Comparison of ENCODE assay signal across 25 cellular contexts in the genomic region with DNA sequence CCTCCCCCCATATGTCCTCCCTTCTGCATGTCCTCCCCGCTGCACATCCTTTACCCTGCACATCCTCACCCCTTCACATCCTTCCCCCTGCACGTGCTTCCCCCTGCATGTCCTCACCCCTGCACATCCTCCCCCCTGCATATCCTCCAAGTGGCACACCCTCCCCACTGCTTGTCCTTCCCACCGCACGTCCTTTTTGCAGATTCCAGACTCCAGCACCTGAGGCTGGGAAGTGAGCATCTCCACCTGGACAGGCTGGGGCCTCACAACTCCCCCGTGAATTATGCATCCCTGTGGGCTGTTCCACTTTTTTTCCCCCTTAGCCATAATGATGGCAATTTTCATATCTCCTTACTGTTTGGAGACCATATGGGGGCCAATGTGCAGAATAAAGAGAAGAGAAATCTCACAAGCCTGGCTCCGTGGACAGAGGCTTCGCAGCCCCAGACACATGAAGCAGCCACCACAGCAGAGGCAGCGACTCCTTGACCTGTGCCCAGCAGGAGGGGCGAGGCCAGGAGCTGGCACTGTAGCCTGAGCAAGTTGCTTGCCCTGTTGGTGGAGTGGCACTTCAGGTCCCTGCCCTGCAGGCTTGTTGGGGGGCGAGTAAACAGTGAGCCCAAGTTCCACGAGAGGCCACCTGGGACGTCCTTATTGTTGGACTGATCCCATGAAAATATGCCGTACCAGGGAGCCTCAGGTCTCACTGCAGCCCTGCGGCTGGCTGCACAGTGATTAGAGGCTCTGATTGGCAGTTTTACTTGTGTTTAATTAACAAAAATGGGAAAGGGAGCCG.
"Had no signal": no experiment of that assay in that cellular context is flagged by ENCODE, and none has a peak within 500 bp of the region (broad histone marks: within the 10 kb centered on the region; RNA-seq: fewer than 3 reads in every experiment).

No MANE protein-coding gene starts in this region.

- DNase-seq: activated CD4-positive, alpha-beta T cell treated with anti-CD3 and anti-CD28 coated beads for 1 hour; activated CD4-positive, alpha-beta T cell treated with anti-CD3 and anti-CD28 coated beads for 4 hours; activated CD4-positive, alpha-beta T cell treated with anti-CD3 and anti-CD28 coated beads, Interleukin-2, amount 10 ng/mL, durations not matched to agents 7 days and 5 days; activated CD4-positive, alpha-beta T cell treated with anti-CD3 and anti-CD28 coated beads, Interleukin-2, amount 50 U/mL, for 4 hours; activated CD8-positive, alpha-beta memory T cell treated with anti-CD3 and anti-CD28 coated beads for 24 hours; activated CD8-positive, alpha-beta T cell treated with anti-CD3 and anti-CD28 coated beads for 36 hours; activated effector memory CD4-positive, alpha-beta T cell treated with Interleukin-2 at 50 U/mL for 16 hours; activated gamma-delta T cell treated with Interleukin-2 at 50 U/mL for 16 hours; activated naive CD4-positive, alpha-beta T cell treated with anti-CD3 and anti-CD28 coated beads, Interleukin-2, amount 50 U/mL, for 16 hours; activated naive CD4-positive, alpha-beta T cell treated with Interleukin-2 at 50 U/mL for 16 hours; activated T-cell treated with anti-CD3 and anti-CD28 coated beads, Interleukin-2, amount 50 U/mL, for 4 hours; amniotic stem cell; aorta; body of pancreas; caudate nucleus; cortex of kidney; dermis blood vessel endothelial cell; effector CD4-positive, alpha-beta T cell; effector memory CD8-positive, alpha-beta T cell; erythroblast; esophagus squamous epithelium; foreskin melanocyte; T-helper 2 cell had no signal

- H3K36me3 ChIP-seq: esophagus squamous epithelium, gastroesophageal sphincter had no signal

- H3K27me3 ChIP-seq: body of pancreas, esophagus squamous epithelium had no signal

- H3K9me3 ChIP-seq: body of pancreas, esophagus squamous epithelium, gastroesophageal sphincter had no signal

- ATAC-seq: activated CD8-positive, alpha-beta T cell treated with anti-CD3 and anti-CD28 coated beads for 36 hours; activated T-cell treated with anti-CD3 and anti-CD28 coated beads, Interleukin-2, amount 50 U/mL, for 4 hours; activated T-helper 17 cell treated with anti-CD3 and anti-CD28 coated beads, Interleukin-2, amount 50 U/mL, for 72 hours; body of pancreas; effector memory CD8-positive, alpha-beta T cell; gastroesophageal sphincter had no signal

- H3K4me3 ChIP-seq: body of pancreas, esophagus squamous epithelium, gastroesophageal sphincter had no signal

- H3K4me1 ChIP-seq: body of pancreas, esophagus squamous epithelium, gastroesophageal sphincter had no signal

- H3K27ac ChIP-seq: body of pancreas, esophagus squamous epithelium, gastroesophageal sphincter had no signal
